ENCODE assay signal across 16 cellular contexts in genomic region chr11:69375316-69376154, GRCh38.
DNase-seq lines count a peak whose midpoint lies in the region; ATAC-seq and TF ChIP-seq lines count a peak whose summit lies in the region.
"Had no signal": no experiment of that assay in that cellular context is flagged by ENCODE, and none has a peak within 500 bp of the region (broad histone marks: within the 10 kb centered on the region; RNA-seq: fewer than 3 reads in every experiment).

No MANE protein-coding gene starts in this region.

- H3K79me2 ChIP-seq in H9 (ENCODE audit: insufficient read depth, low read length): no peaks in the 10 kb centered on the region

- peak overlapping the region in 1 of 3 experiments; percentile 9; a peak in 1 of 7 replicates for H3K27ac Mint-ChIP-seq in H9
- H3K27ac Mint-ChIP-seq in chondrocyte (ENCODE audit: unreplicated experiment): no peak overlapping the region
- H3K27ac Mint-ChIP-seq: activated naive CD4-positive, alpha-beta T cell treated with anti-CD3 and anti-CD28 coated beads, Interleukin-2, amount 50 U/mL, for 72 hours had no signal

- H2BK20ac ChIP-seq in H9 (ENCODE audit: low read depth, low read length, poor library complexity, severe bottlenecking): no peak overlapping the region

- H4K8ac ChIP-seq in H9 (replicated peaks; ENCODE audit: insufficient read length, low read depth, low read length): no peak overlapping the region
- no peak overlapping the region for H4K8ac ChIP-seq in neuronal stem cell (ENCODE audit: low read depth, low read length)

- H2AK5ac ChIP-seq in H9 (ENCODE audit: insufficient read length, low read length) (no peak overlapping the region), neuronal stem cell (ENCODE audit: low read depth, low read length) (peak overlapping the region; percentile 94)

- H3K79me1 ChIP-seq in H9 (ENCODE audit: insufficient read depth, low read depth, low read length, poor library complexity, severe bottlenecking): no peaks in the 10 kb centered on the region
- H3K79me1 ChIP-seq in neuronal stem cell (ENCODE audit: low read depth, low read length): no peaks in the 10 kb centered on the region

- no peaks in the 10 kb centered on the region for H3K36me3 ChIP-seq in BE2C
- H3K36me3 ChIP-seq in neuronal stem cell (replicated peaks in 1 of 2; ENCODE audit: control insufficient read depth in 2 of 2, insufficient read depth in 2 of 2, low read length in 2 of 2): no peaks in the 10 kb centered on the region
- H3K36me3 ChIP-seq: brain microvascular endothelial cell, neutrophil, thyroid gland had no signal

- no peaks in the 10 kb centered on the region for H3K27me3 ChIP-seq in BE2C
- H3K27me3 ChIP-seq in H9 (ENCODE audit: insufficient read depth, low read length): no peaks in the 10 kb centered on the region
- H3K27me3 ChIP-seq in neuronal stem cell (ENCODE audit: control insufficient read depth in 3 of 3, insufficient read depth in 3 of 3, low read depth in 1 of 3, low read length in 3 of 3): no peaks in the 10 kb centered on the region
- H3K27me3 ChIP-seq: brain microvascular endothelial cell, neutrophil, thyroid gland had no signal

- no peak overlapping the region for H3K56ac ChIP-seq in H9 (ENCODE audit: insufficient read length, low read depth, low read length)

- no peak overlapping the region for H3K27ac ChIP-seq in H9 (ENCODE audit: insufficient read length, low read depth, low read length)
- H3K27ac ChIP-seq in neuronal stem cell (replicated peaks; ENCODE audit: low read length): no peak overlapping the region
- H3K27ac ChIP-seq: brain microvascular endothelial cell, neutrophil, thyroid gland had no signal

- H3K4me2 ChIP-seq in H9 (ENCODE audit: insufficient read depth, insufficient read length, low read length): no peak overlapping the region
- no peak overlapping the region for H3K4me2 ChIP-seq in neuronal stem cell (ENCODE audit: insufficient read depth, low read length, poor library complexity, severe bottlenecking)

- no peaks in the 10 kb centered on the region for H3K36me3 Mint-ChIP-seq in H9 (ENCODE audit: insufficient read depth in 1 of 3, low read depth in 3 of 3)
- no peaks in the 10 kb centered on the region for H3K36me3 Mint-ChIP-seq in chondrocyte (ENCODE audit: low read depth)
- H3K36me3 Mint-ChIP-seq: activated naive CD4-positive, alpha-beta T cell treated with anti-CD3 and anti-CD28 coated beads, Interleukin-2, amount 50 U/mL, for 72 hours had no signal

- DNase-seq in BE2C (peak; percentile 12), H9 (no peak), chondrocyte (ENCODE audit: low spot score) (peak; percentile 82), neuronal stem cell (ENCODE audit: low spot score) (no peak)
- DNase-seq in stimulated activated CD4-positive, alpha-beta T cell treated with anti-CD3 and anti-CD28 coated beads, Interleukin-4, amount 100 ng/mL, for 4 hours: no peak
- no peak for DNase-seq in effector CD8-positive, alpha-beta T cell (lab: John Stamatoyannopoulos, UW)
- DNase-seq: brain microvascular endothelial cell, dermis blood vessel endothelial cell, NCI-H1048, NCI-H526 treated with DMSO at 0.1 percent for 48 hours, SW 1271, thyroid gland had no signal

- H3K9me3 ChIP-seq in BE2C (no peaks in the 10 kb centered on the region), H9 (ENCODE audit: control insufficient read depth, low read depth, low read length) (no peaks in the 10 kb centered on the region), neuronal stem cell (replicated peaks in 1 of 2; ENCODE audit: control insufficient read depth in 2 of 2, insufficient read depth in 1 of 2, low read depth in 1 of 2, low read length in 2 of 2) (no peaks in the 10 kb centered on the region)
- H3K9me3 ChIP-seq: neutrophil, thyroid gland had no signal

- H2BK120ac ChIP-seq in H9 (ENCODE audit: low read depth, low read length, poor library complexity, severe bottlenecking) (no peak overlapping the region), neuronal stem cell (ENCODE audit: low read depth, low read length) (no peak overlapping the region)

- H3T11ph ChIP-seq in H9 (ENCODE audit: low read length): no peak overlapping the region

- no peaks in the 10 kb centered on the region for H3K23me2 ChIP-seq in H9 (ENCODE audit: insufficient read length, low read depth, low read length, poor library complexity, severe bottlenecking)

- no peak overlapping the region for H3K18ac ChIP-seq in H9 (ENCODE audit: insufficient read length, low read depth, low read length)
- peak overlapping the region; percentile 63 for H3K18ac ChIP-seq in neuronal stem cell (ENCODE audit: low read length)

- H3K9me3 Mint-ChIP-seq in H9 (peaks cover 0 to 6% of the 10 kb centered on the region in 2 experiments; a peak in 2 of 5 replicates), chondrocyte (ENCODE audit: low read depth) (no peaks in the 10 kb centered on the region)
- H3K9me3 Mint-ChIP-seq: activated naive CD4-positive, alpha-beta T cell treated with anti-CD3 and anti-CD28 coated beads, Interleukin-2, amount 50 U/mL, for 72 hours had no signal

- H2BK15ac ChIP-seq in H9 (ENCODE audit: low read depth, low read length) (no peak overlapping the region), neuronal stem cell (ENCODE audit: low read length) (peak overlapping the region; percentile 95)

- H3K4me1 ChIP-seq in BE2C: peaks cover 19% of the 10 kb centered on the region
- no peaks in the 10 kb centered on the region for H3K4me1 ChIP-seq in H9 (ENCODE audit: insufficient read depth, low read length)
- peaks cover 0 to 2% of the 10 kb centered on the region in 2 donors for H3K4me1 ChIP-seq in neuronal stem cell (ENCODE audit: control insufficient read depth in 2 of 2, insufficient read depth in 1 of 2, low read depth in 1 of 2, low read length in 2 of 2)
- H3K4me1 ChIP-seq: thyroid gland had no signal

- H4K20me1 ChIP-seq in H9 (ENCODE audit: control insufficient read depth, insufficient read depth, insufficient read length): peaks cover 3% of the 10 kb centered on the region

- ATAC-seq in GM19452 (IDR thresholded peaks at IDR 0.05; ENCODE audit: unreplicated experiment): no peak
- no peak for ATAC-seq in HG03175 (IDR thresholded peaks at IDR 0.05; ENCODE audit: unreplicated experiment)
- ATAC-seq: activated naive CD4-positive, alpha-beta T cell treated with anti-CD3 and anti-CD28 coated beads, Interleukin-2, amount 50 U/mL, for 72 hours had no signal

- H3K4ac ChIP-seq in H9 (ENCODE audit: low read depth, low read length): no peak overlapping the region
- no peak overlapping the region for H3K4ac ChIP-seq in neuronal stem cell (ENCODE audit: low read length)

- no peak overlapping the region for H3K23ac ChIP-seq in H9 (ENCODE audit: insufficient read length, low read depth, low read length)
- no peak overlapping the region for H3K23ac ChIP-seq in neuronal stem cell (ENCODE audit: low read depth, low read length, poor library complexity)

- H4K5ac ChIP-seq in H9 (ENCODE audit: insufficient read length, low read depth, low read length): no peak overlapping the region

- H2AFZ ChIP-seq in H9 (ENCODE audit: low read length): no peak overlapping the region
- H2AFZ ChIP-seq in neuronal stem cell (ENCODE audit: low read length): no peak overlapping the region

- no peak overlapping the region for H2BK5ac ChIP-seq in H9 (ENCODE audit: insufficient read length, low read length)
- H2BK5ac ChIP-seq in neuronal stem cell (ENCODE audit: low read length): no peak overlapping the region

- H3K9ac ChIP-seq in H9 (ENCODE audit: extremely low read depth, insufficient read length, low read length): no peak overlapping the region
- no peak overlapping the region for H3K9ac ChIP-seq in neuronal stem cell (ENCODE audit: low read depth, low read length, poor library complexity)

- no CpG with 5 or more reads among the region's 22 CpGs for WGBS in H9 (ENCODE audit: extremely low coverage, insufficient read length, low lambda C conversion rate)
- WGBS in neuronal stem cell (ENCODE audit: extremely low coverage in 2 of 2, insufficient read length in 2 of 2, insufficient replicate concordance in 1 of 2), 2 donors: no CpG with 5 or more reads among the region's 22 CpGs

- H3K27me3 Mint-ChIP-seq in H9 (ENCODE audit: low read depth): no peaks in the 10 kb centered on the region; the same call in none of the 2 replicates
- peaks cover 5% of the 10 kb centered on the region for H3K27me3 Mint-ChIP-seq in chondrocyte (ENCODE audit: low read depth)

- no peak overlapping the region for H3K4me3 ChIP-seq in BE2C (ENCODE audit: low read depth, low read length)
- no peak overlapping the region for H3K4me3 ChIP-seq in neuronal stem cell (ENCODE audit: low read length in 2 of 2)
- H3K4me3 ChIP-seq: thyroid gland had no signal

- H2BK12ac ChIP-seq in H9 (ENCODE audit: insufficient read length, low read depth, low read length): no peak overlapping the region
- H2BK12ac ChIP-seq in neuronal stem cell (ENCODE audit: low read length): peak overlapping the region; percentile 43

- H4K91ac ChIP-seq in H9 (ENCODE audit: insufficient read length, low read depth, low read length) (no peak overlapping the region), neuronal stem cell (ENCODE audit: low read depth, low read length, poor library complexity) (no peak overlapping the region)

- peak overlapping the region; percentile 24; the same call in 1 of the 2 replicates for H3K14ac ChIP-seq in H9 (ENCODE audit: insufficient read depth, low read length)
- no peak overlapping the region for H3K14ac ChIP-seq in neuronal stem cell (ENCODE audit: low read length)

- TF ChIP-seq CTCF in BE2C (IDR thresholded peaks at IDR 0.05; ENCODE audit: low read depth, low read length) (no peak), H9 (conservative IDR thresholded peaks at IDR 0.05) (no peak), chondrocyte (IDR thresholded peaks at IDR 0.05) (no peak)

- H3K4me1 Mint-ChIP-seq in H9: no peaks in the 10 kb centered on the region
- H3K4me1 Mint-ChIP-seq in chondrocyte (ENCODE audit: low read depth): no peaks in the 10 kb centered on the region

- no peak overlapping the region for H3K4me3 Mint-ChIP-seq in H9
- no peak overlapping the region for H3K4me3 Mint-ChIP-seq in chondrocyte (ENCODE audit: unreplicated experiment)

Comparison
In these comparisons a context has a peak if more than half of its experiments do, and no peak if none do; other contexts are left out.
1. DNase-seq: peak in BE2C (single experiment) and chondrocyte (single experiment); none in H9 (single experiment), neuronal stem cell (single experiment), stimulated activated CD4-positive, alpha-beta T cell treated with anti-CD3 and anti-CD28 coated beads, Interleukin-4, amount 100 ng/mL, for 4 hours (0 of 2) and effector CD8-positive, alpha-beta T cell (single experiment).